ENCODE assay signal across 12 cellular contexts in genomic region chr3:143348486-143349327, GRCh38.
DNase-seq lines count a peak whose midpoint lies in the region; ATAC-seq and TF ChIP-seq lines count a peak whose summit lies in the region.
"Had no signal": no experiment of that assay in that cellular context is flagged by ENCODE, and none has a peak within 500 bp of the region (broad histone marks: within the 10 kb centered on the region; RNA-seq: fewer than 3 reads in every experiment).

No MANE protein-coding gene starts in this region.

- 0 out of 2 replicates have a peak overlapping the region, but pooled peaks have one; percentile 13 for H2AFZ ChIP-seq in Karpas-422 (ENCODE audit: low read length)

- no peaks in the 10 kb centered on the region for H3K9me3 ChIP-seq in Karpas-422 (ENCODE audit: low read length)

- H3K9ac ChIP-seq in Karpas-422 (ENCODE audit: low read length) = no peak overlapping the region

- peaks cover 4% of the 10 kb centered on the region for H3K36me3 Mint-ChIP-seq in activated naive CD4-positive, alpha-beta T cell treated with anti-CD3 and anti-CD28 coated beads, Interleukin-2, amount 50 U/mL, for 24 hours

- no peak for DNase-seq in activated naive CD4-positive, alpha-beta T cell treated with Interleukin-2 at 50 U/mL for 16 hours
- peak; percentile 55 for DNase-seq in Karpas-422
- no peak for DNase-seq in astrocyte of the cerebellum (ENCODE audit: low read depth)
- no peak for DNase-seq in stimulated activated naive CD8-positive, alpha-beta T cell treated with anti-CD3 and anti-CD28 coated beads, Interleukin-15, Interleukin-2, amounts not matched to agents 100 U/mL and 50 U/mL, for 24 hours
- no peak for DNase-seq in NK-92 (lab: John Stamatoyannopoulos, UW; ENCODE audit: unreplicated experiment)
- no peak for DNase-seq in cerebellar nuclear complex (lab: John Stamatoyannopoulos, UW)
- DNase-seq in hypothalamus (lab: John Stamatoyannopoulos, UW) = no peak
- DNase-seq: activated gamma-delta T cell treated with Interleukin-2 at 50 U/mL for 16 hours; effector memory CD4-positive, alpha-beta T cell; HCEC 1CT had no signal

- no peaks in the 10 kb centered on the region for H3K36me3 ChIP-seq in Karpas-422 (ENCODE audit: insufficient read depth, low read length)

- no peaks in the 10 kb centered on the region for H3K27me3 ChIP-seq in Karpas-422 (ENCODE audit: low read length)

- H4K20me1 ChIP-seq in Karpas-422 (ENCODE audit: insufficient read depth, low read depth, low read length) = no peaks in the 10 kb centered on the region

- H3K27me3 Mint-ChIP-seq in activated naive CD4-positive, alpha-beta T cell treated with anti-CD3 and anti-CD28 coated beads, Interleukin-2, amount 50 U/mL, for 24 hours = no peaks in the 10 kb centered on the region
- H3K27me3 Mint-ChIP-seq: CD8-positive, alpha-beta memory T cell had no signal

- in situ Hi-C loops in astrocyte of the cerebellum (cut with HindIII; ENCODE audit: low sequenced_read_pairs) = no loop called here

- no peak overlapping the region for H3K27ac ChIP-seq in Karpas-422 (ENCODE audit: low read length)

- H3K4me3 ChIP-seq in Karpas-422 (ENCODE audit: low read length) = no peak overlapping the region
- no peak overlapping the region for H3K4me3 ChIP-seq in astrocyte of the cerebellum (ENCODE audit: low read depth, low read length)

- H3K4me1 Mint-ChIP-seq in activated naive CD4-positive, alpha-beta T cell treated with anti-CD3 and anti-CD28 coated beads, Interleukin-2, amount 50 U/mL, for 24 hours = peaks cover 68% of the 10 kb centered on the region

- H3K79me2 ChIP-seq in Karpas-422 (ENCODE audit: low read length) = no peaks in the 10 kb centered on the region

- peaks cover 32% of the 10 kb centered on the region for H3K4me1 ChIP-seq in Karpas-422 (ENCODE audit: low read length)

- H3K27ac Mint-ChIP-seq in activated naive CD4-positive, alpha-beta T cell treated with anti-CD3 and anti-CD28 coated beads, Interleukin-2, amount 50 U/mL, for 24 hours = no peak overlapping the region

- peak; percentile 13 for TF ChIP-seq CTCF in astrocyte of the cerebellum (IDR thresholded peaks at IDR 0.05; ENCODE audit: low read depth, low read length, missing control alignments)

- ATAC-seq in stimulated activated naive CD8-positive, alpha-beta T cell treated with anti-CD3 and anti-CD28 coated beads, Interleukin-15, Interleukin-2, amounts not matched to agents 100 U/mL and 50 U/mL, for 24 hours = peak; percentile 57

- H3K4me3 Mint-ChIP-seq in activated naive CD4-positive, alpha-beta T cell treated with anti-CD3 and anti-CD28 coated beads, Interleukin-2, amount 50 U/mL, for 24 hours = peak overlapping the region; percentile 41

- H3K4me2 ChIP-seq in Karpas-422 (ENCODE audit: low read depth, low read length, poor library complexity, severe bottlenecking) = no peak overlapping the region

- H3K9me3 Mint-ChIP-seq in activated naive CD4-positive, alpha-beta T cell treated with anti-CD3 and anti-CD28 coated beads, Interleukin-2, amount 50 U/mL, for 24 hours = no peaks in the 10 kb centered on the region
- H3K9me3 Mint-ChIP-seq: CD8-positive, alpha-beta memory T cell had no signal

- H3K9me2 ChIP-seq in Karpas-422 (replicated peaks; ENCODE audit: insufficient read depth, low read length) = no peaks in the 10 kb centered on the region
